8 cellular contexts compared by ENCODE assay signal in genomic region chrX:137969191-137969590, GRCh38.
"Had no signal": no experiment of that assay in that cellular context is flagged by ENCODE, and none has a peak within 500 bp of the region (broad histone marks: within the 10 kb centered on the region; RNA-seq: fewer than 3 reads in every experiment).

No MANE protein-coding gene starts in this region.

- H3K4me3 ChIP-seq: GM12878 had no signal

- FAIRE-seq: G401.6, GM12878, GM12891, GM12892, GM18507, GM19239 had no signal

- DNase-seq: GDM1, GF-D8 had no signal

- ATAC-seq: GM12878 had no signal
